ENCODE assay signal across 1 cellular context in genomic region chr21:44931501-44932365, GRCh38.
TF ChIP-seq lines count a peak whose summit lies in the region.

No MANE protein-coding gene starts in this region.

TF ChIP-seq in H1, 55 proteins besides CTCF, POLR2A, EP300 and RAD21:
- TF ChIP-seq, protein P1, sequence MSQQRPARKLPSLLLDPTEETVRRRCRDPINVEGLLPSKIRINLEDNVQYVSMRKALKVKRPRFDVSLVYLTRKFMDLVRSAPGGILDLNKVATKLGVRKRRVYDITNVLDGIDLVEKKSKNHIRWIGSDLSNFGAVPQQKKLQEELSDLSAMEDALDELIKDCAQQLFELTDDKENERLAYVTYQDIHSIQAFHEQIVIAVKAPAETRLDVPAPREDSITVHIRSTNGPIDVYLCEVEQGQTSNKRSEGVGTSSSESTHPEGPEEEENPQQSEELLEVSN (IDR thresholded peaks at IDR 0.05), result peak; percentile 64
- TF ChIP-seq NANOG (IDR thresholded peaks at IDR 0.05; ENCODE audit: insufficient read depth, low read depth, low read length, poor library complexity, severe bottlenecking), result no peak
- TF ChIP-seq PHF8 (conservative IDR thresholded peaks at IDR 0.05; ENCODE audit: low read depth, low read length), result no peak
- TF ChIP-seq EZH2 (IDR thresholded peaks at IDR 0.05; ENCODE audit: low read depth, low read length, severe bottlenecking), result peak; percentile 92
- TF ChIP-seq, protein P2, sequence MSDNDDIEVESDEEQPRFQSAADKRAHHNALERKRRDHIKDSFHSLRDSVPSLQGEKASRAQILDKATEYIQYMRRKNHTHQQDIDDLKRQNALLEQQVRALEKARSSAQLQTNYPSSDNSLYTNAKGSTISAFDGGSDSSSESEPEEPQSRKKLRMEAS (IDR thresholded peaks at IDR 0.05), result peak; percentile 72; the same call in 1 of the 2 replicates
- no peak for TF ChIP-seq KDM5A (IDR thresholded peaks at IDR 0.05; ENCODE audit: low read length)
- TF ChIP-seq KDM4A (IDR thresholded peaks at IDR 0.05; ENCODE audit: low read depth, low read length, severe bottlenecking), result peak; percentile 50
- TF ChIP-seq SRF (IDR thresholded peaks at IDR 0.05; ENCODE audit: low read depth, low read length), result no peak
- TF ChIP-seq CHD7 (IDR thresholded peaks at IDR 0.05; ENCODE audit: insufficient replicate concordance, low read length), result no peak
- TF ChIP-seq RNF2 (IDR thresholded peaks at IDR 0.05; ENCODE audit: borderline replicate concordance, low read depth, low read length, missing control alignments, poor library complexity, severe bottlenecking), result peak; percentile 34
- peak; percentile 93; the same call in 1 of the 2 replicates for TF ChIP-seq SUZ12 (IDR thresholded peaks at IDR 0.05; ENCODE audit: low read length)
- TF ChIP-seq, protein P3, sequence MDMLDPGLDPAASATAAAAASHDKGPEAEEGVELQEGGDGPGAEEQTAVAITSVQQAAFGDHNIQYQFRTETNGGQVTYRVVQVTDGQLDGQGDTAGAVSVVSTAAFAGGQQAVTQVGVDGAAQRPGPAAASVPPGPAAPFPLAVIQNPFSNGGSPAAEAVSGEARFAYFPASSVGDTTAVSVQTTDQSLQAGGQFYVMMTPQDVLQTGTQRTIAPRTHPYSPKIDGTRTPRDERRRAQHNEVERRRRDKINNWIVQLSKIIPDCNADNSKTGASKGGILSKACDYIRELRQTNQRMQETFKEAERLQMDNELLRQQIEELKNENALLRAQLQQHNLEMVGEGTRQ (IDR thresholded peaks at IDR 0.05; ENCODE audit: low read length), result no peak
